ENCODE assay signal across 1 cellular context in the genomic region with DNA sequence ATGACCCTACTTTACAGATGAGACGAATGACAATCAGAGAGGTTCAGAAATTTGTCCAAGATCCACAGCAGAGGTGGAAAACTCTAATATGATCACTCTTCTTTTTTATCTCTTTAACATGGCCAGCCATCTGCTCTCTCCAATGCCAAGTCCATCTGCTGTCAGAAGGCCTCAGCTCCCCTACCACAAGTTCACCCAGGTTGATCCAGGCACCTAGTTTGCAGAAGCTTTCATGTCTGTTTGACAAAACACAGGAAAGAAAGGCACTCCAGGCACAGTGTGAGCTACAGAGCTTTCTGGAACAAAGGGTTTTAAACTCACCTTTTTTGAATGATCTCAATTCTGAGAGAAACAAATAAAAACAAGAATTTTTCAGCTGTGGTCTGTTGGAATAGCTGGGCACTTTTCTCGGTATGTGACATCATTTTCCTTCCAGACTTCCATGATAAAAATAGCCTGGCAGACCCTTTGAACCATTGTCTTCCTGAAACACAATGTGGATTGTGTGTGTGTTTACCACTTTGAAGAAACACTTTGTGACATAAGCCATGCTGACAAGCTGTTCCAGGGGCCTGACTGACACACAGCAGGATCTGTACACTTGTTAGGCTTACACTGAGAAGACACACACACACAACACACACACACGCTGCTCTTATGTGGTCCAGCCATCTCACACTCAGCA.
TF ChIP-seq lines count a peak whose summit lies in the region.

No MANE protein-coding gene starts in this region.

TF ChIP-seq in GM23338, 12 proteins besides CTCF, POLR2A, EP300 and RAD21 (continued from another document):
- TF ChIP-seq EZH2 (IDR thresholded peaks at IDR 0.05; ENCODE audit: low read depth, unreplicated experiment) (no peak), POLR2AphosphoS5 (IDR thresholded peaks at IDR 0.05; ENCODE audit: low read depth) (no peak), JUNB (IDR thresholded peaks at IDR 0.05; ENCODE audit: unreplicated experiment) (no peak), ZNF114 (CRISPR knock-in tag; IDR thresholded peaks at IDR 0.05) (no peak), NANOG (IDR thresholded peaks at IDR 0.05; ENCODE audit: borderline replicate concordance) (no peak), STAT1 (IDR thresholded peaks at IDR 0.05; ENCODE audit: unreplicated experiment) (no peak), CREB1 (CRISPR knock-in tag; IDR thresholded peaks at IDR 0.05; ENCODE audit: low read depth) (no peak)
- TF ChIP-seq, protein P1, sequence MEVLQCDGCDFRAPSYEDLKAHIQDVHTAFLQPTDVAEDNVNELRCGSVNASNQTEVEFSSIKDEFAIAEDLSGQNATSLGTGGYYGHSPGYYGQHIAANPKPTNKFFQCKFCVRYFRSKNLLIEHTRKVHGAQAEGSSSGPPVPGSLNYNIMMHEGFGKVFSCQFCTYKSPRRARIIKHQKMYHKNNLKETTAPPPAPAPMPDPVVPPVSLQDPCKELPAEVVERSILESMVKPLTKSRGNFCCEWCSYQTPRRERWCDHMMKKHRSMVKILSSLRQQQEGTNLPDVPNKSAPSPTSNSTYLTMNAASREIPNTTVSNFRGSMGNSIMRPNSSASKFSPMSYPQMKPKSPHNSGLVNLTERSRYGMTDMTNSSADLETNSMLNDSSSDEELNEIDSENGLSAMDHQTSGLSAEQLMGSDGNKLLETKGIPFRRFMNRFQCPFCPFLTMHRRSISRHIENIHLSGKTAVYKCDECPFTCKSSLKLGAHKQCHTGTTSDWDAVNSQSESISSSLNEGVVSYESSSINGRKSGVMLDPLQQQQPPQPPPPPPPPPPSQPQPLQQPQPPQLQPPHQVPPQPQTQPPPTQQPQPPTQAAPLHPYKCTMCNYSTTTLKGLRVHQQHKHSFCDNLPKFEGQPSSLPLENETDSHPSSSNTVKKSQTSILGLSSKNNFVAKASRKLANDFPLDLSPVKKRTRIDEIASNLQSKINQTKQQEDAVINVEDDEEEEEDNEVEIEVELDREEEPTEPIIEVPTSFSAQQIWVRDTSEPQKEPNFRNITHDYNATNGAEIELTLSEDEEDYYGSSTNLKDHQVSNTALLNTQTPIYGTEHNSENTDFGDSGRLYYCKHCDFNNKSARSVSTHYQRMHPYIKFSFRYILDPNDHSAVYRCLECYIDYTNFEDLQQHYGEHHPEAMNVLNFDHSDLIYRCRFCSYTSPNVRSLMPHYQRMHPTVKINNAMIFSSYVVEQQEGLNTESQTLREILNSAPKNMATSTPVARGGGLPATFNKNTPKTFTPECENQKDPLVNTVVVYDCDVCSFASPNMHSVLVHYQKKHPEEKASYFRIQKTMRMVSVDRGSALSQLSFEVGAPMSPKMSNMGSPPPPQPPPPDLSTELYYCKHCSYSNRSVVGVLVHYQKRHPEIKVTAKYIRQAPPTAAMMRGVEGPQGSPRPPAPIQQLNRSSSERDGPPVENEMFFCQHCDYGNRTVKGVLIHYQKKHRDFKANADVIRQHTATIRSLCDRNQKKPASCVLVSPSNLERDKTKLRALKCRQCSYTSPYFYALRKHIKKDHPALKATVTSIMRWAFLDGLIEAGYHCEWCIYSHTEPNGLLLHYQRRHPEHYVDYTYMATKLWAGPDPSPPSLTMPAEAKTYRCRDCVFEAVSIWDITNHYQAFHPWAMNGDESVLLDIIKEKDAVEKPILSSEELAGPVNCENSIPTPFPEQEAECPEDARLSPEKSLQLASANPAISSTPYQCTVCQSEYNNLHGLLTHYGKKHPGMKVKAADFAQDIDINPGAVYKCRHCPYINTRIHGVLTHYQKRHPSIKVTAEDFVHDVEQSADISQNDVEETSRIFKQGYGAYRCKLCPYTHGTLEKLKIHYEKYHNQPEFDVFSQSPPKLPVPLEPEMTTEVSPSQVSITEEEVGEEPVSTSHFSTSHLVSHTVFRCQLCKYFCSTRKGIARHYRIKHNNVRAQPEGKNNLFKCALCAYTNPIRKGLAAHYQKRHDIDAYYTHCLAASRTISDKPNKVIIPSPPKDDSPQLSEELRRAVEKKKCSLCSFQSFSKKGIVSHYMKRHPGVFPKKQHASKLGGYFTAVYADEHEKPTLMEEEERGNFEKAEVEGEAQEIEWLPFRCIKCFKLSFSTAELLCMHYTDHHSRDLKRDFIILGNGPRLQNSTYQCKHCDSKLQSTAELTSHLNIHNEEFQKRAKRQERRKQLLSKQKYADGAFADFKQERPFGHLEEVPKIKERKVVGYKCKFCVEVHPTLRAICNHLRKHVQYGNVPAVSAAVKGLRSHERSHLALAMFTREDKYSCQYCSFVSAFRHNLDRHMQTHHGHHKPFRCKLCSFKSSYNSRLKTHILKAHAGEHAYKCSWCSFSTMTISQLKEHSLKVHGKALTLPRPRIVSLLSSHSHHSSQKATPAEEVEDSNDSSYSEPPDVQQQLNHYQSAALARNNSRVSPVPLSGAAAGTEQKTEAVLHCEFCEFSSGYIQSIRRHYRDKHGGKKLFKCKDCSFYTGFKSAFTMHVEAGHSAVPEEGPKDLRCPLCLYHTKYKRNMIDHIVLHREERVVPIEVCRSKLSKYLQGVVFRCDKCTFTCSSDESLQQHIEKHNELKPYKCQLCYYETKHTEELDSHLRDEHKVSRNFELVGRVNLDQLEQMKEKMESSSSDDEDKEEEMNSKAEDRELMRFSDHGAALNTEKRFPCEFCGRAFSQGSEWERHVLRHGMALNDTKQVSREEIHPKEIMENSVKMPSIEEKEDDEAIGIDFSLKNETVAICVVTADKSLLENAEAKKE (CRISPR knock-in tag; IDR thresholded peaks at IDR 0.05) = no peak
- TF ChIP-seq, protein P2, sequence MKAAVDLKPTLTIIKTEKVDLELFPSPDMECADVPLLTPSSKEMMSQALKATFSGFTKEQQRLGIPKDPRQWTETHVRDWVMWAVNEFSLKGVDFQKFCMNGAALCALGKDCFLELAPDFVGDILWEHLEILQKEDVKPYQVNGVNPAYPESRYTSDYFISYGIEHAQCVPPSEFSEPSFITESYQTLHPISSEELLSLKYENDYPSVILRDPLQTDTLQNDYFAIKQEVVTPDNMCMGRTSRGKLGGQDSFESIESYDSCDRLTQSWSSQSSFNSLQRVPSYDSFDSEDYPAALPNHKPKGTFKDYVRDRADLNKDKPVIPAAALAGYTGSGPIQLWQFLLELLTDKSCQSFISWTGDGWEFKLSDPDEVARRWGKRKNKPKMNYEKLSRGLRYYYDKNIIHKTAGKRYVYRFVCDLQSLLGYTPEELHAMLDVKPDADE (IDR thresholded peaks at IDR 0.05) = no peak
TF ChIP-seq in GM23338: peak in this region for 0.
